8 cellular contexts compared by ENCODE assay signal in genomic region chr19:850221-850978, GRCh38. TPM values are rescaled to one million over a fixed set of nuclear protein-coding genes. Genes with fewer than 3 reads are reported as not detected.
DNase-seq lines count a peak whose midpoint lies in the region; ATAC-seq and TF ChIP-seq lines count a peak whose summit lies in the region.

No MANE protein-coding gene starts in this region.

- intact Hi-C loops in A673 (cut with micrococcal nuclease; ENCODE audit: unreplicated experiment) (no loop called here), left cardiac atrium (cut with DNase I) (loop anchor here (10.0 kb wide), 2 partner anchors 76 to 134 kb away; partner anchors contain the start of gene WDR18 (in 1 of the 2))

- H3K4me3 ChIP-seq in A673 (ENCODE audit: low read depth, low read length, poor library complexity, severe bottlenecking) = no peak overlapping the region

- no peaks in the 10 kb centered on the region for H3K36me3 ChIP-seq in A673 (ENCODE audit: insufficient read depth, low read length, poor library complexity, severe bottlenecking)

- no peaks in the 10 kb centered on the region for H3K4me1 ChIP-seq in A673 (ENCODE audit: insufficient read depth, low read length, poor library complexity, severe bottlenecking)

- peak; percentile 68 for DNase-seq in A673 (ENCODE audit: low spot score)
- peak; percentile 32 for DNase-seq in HT-29 (ENCODE audit: low spot score)
- peak; percentile 94 for DNase-seq in left cardiac atrium
- peak; percentile 89 for DNase-seq in smooth muscle cell of the brain vasculature (ENCODE audit: low read depth, low spot score)
- DNase-seq in stimulated activated naive CD4-positive, alpha-beta T cell treated with Interleukin-2 at 50 U/mL for 16 hours (lab: John Stamatoyannopoulos, UW) = no peak
- no peak for DNase-seq in NCI-H2107 (lab: John Stamatoyannopoulos, UW)

- no TSS peak for BruUV-seq in A673 (replicated peaks; lab: Mats Ljungman, UMichigan)

- POLR2A ChIA-PET in A673 (lab: Charles Lee; ENCODE audit: low non-redundant PET) = no interaction called here

- TF ChIP-seq CTCF in A673 (conservative IDR thresholded peaks at IDR 0.05; ENCODE audit: low read depth, low read length) (no peak), VCaP (conservative IDR thresholded peaks at IDR 0.05) (no peak)

- CTCF ChIA-PET in A673 (lab: Charles Lee) = no interaction called here

- H3K9me3 ChIP-seq in A673 (ENCODE audit: low read depth, low read length, poor library complexity, severe bottlenecking) = no peaks in the 10 kb centered on the region

- H3K27ac ChIP-seq in A673 (ENCODE audit: low read depth, low read length, poor library complexity, severe bottlenecking) (no peak overlapping the region), VCaP (peak overlapping the region; percentile 30)

- ATAC-seq in left cardiac atrium = peak; percentile 84 to 88
- ATAC-seq in HG03432 (IDR thresholded peaks at IDR 0.05; ENCODE audit: unreplicated experiment) = no peak

- no peaks in the 10 kb centered on the region for H3K27me3 ChIP-seq in A673 (replicated peaks; ENCODE audit: insufficient read depth, low read depth, low read length, poor library complexity)

RNA-seq across cellular contexts. Expression of gene ELANE, which starts 1.7 kb away (rescaled TPM):
- total RNA-seq in A673 (2021) = not detected in 2 replicates
- total RNA-seq in HT-29 (2014; rRNA removed; shearing (Covaris generic)) = not detected in 2 replicates
- total RNA-seq in left cardiac atrium = 1 to 10 TPM; 1.5 to 2.4 TPM

RNA-seq across cellular contexts. Expression of gene CFD, which starts 9.1 kb away (rescaled TPM):
- total RNA-seq in A673 (2021) (1.1 and 1.4 TPM in 2 replicates), left cardiac atrium (100 to 1,000 TPM; 277 to 861 TPM)
- total RNA-seq in HT-29 (2014; rRNA removed; shearing (Covaris generic)) = 1.1 and 1.4 TPM in 2 replicates

RNA-seq across cellular contexts. Expression of gene PRTN3, which starts 9.6 kb away (rescaled TPM):
- not detected in 2 replicates for total RNA-seq in A673 (2021)
- total RNA-seq in HT-29 (2014; rRNA removed; shearing (Covaris generic)) = not detected in 2 replicates
- not detected for total RNA-seq in left cardiac atrium

RNA-seq across cellular contexts. Expression of gene AZU1, which starts 22.8 kb away (rescaled TPM):
- not detected in 2 replicates for total RNA-seq in A673 (2021)
- not detected in 2 replicates for total RNA-seq in HT-29 (2014; rRNA removed; shearing (Covaris generic))
- under 1 TPM in 1 of 2 donors, not detected in 1; 0.18 TPM for total RNA-seq in left cardiac atrium

RNA-seq across cellular contexts. Expression of gene PLPPR3, which starts 28.6 kb away (rescaled TPM):
- total RNA-seq in A673 (2021) (13.3 and 20.1 TPM in 2 replicates), left cardiac atrium (under 1 TPM; 0.21 to 0.27 TPM)
- total RNA-seq in HT-29 (2014; rRNA removed; shearing (Covaris generic)) = not detected in 2 replicates

Comparison
In these comparisons a context has a peak if more than half of its experiments do, and no peak if none do; other contexts are left out.
1. DNase-seq: peak in A673 (single experiment), HT-29 (single experiment), left cardiac atrium (single experiment) and smooth muscle cell of the brain vasculature (single experiment); none in stimulated activated naive CD4-positive, alpha-beta T cell treated with Interleukin-2 at 50 U/mL for 16 hours (single experiment) and NCI-H2107 (single experiment).
2. RNA of gene CFD, which starts 9.1 kb away (total RNA-seq): 277 to 861 TPM in left cardiac atrium; 1.1 to 1.4 TPM in A673 and 1.1 to 1.4 TPM in HT-29; every median in the first group is over 100 times any median in the second.